13 cellular contexts compared by ENCODE assay signal in the genomic region with DNA sequence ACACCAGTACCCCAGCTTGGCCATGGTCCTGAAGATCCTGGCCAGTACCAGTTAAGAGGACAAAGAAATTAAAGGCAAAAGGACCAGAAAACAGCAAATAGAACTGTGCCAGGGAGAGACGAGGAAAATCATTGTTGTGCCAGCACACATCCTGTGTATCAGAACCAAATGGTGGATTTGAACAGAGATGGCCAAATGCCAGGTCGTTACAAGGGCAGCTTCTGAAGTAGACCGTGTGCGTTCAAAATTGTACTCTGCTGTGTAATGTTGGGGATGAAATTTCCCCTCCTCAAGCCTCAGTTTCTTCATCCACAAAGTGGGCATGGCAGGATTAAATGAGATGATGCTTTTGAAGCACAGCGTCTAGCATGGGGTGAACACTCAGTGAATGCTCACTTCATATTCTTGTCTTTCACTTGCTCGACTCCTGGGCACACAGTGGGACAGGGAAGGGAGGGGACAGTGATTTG. TPM values are rescaled to one million over a fixed set of nuclear protein-coding genes. Genes with fewer than 3 reads are reported as not detected.
DNase-seq lines count a peak whose midpoint lies in the region; ATAC-seq and TF ChIP-seq lines count a peak whose summit lies in the region.
"Had no signal": no experiment of that assay in that cellular context is flagged by ENCODE, and none has a peak within 500 bp of the region (broad histone marks: within the 10 kb centered on the region; RNA-seq: fewer than 3 reads in every experiment).

No MANE protein-coding gene starts in this region.

- H3K36me3 Mint-ChIP-seq in dendritic cell treated with granulocyte-macrophage colony-stimulating factor and Interleukin-4, amounts not matched to agents 40 ng/mL and 50 ng/mL, for 4 days (ENCODE audit: low read depth): peaks cover 24% of the 10 kb centered on the region
- no peaks in the 10 kb centered on the region for H3K36me3 Mint-ChIP-seq in activated T-helper 2 cell treated with anti-CD3 and anti-CD28 coated beads, Interferon-gamma antibody, Interleukin-2, Interleukin-4, amounts not matched to agents 10 μg/mL and 5 μg/mL and 100 μg/mL, durations not matched to agents 14 hours and 24 hours and 36 hours (ENCODE audit: low read depth)
- H3K36me3 Mint-ChIP-seq: activated naive CD8-positive, alpha-beta T cell treated with anti-CD3 and anti-CD28 coated beads, Interleukin-2, amount 10 ng/mL, durations not matched to agents 7 days and 5 days; mesothelial cell of epicardium had no signal

- no peak overlapping the region for H3K9ac ChIP-seq in mucosa of rectum (ENCODE audit: low read depth in 1 of 2, low read length in 2 of 2)

- peaks cover 0 to 14% of the 10 kb centered on the region in 2 donors for H3K4me1 ChIP-seq in right atrium auricular region
- H3K4me1 ChIP-seq in mucosa of rectum (ENCODE audit: control insufficient read depth in 2 of 2, insufficient read depth in 2 of 2, low read length in 2 of 2): peaks cover 0 to 5% of the 10 kb centered on the region in 2 donors
- H3K4me1 ChIP-seq in vagina: peaks cover 28% of the 10 kb centered on the region

- H3K4me3 ChIP-seq in right atrium auricular region (no peak overlapping the region), mucosa of rectum (ENCODE audit: low read length in 2 of 2) (no peak overlapping the region), vagina (no peak overlapping the region)
- H3K4me3 ChIP-seq: SK-N-MC had no signal

- H3K27me3 ChIP-seq in right atrium auricular region (no peaks in the 10 kb centered on the region), mucosa of rectum (ENCODE audit: control insufficient read depth in 2 of 2, insufficient read depth in 2 of 2, low read length in 2 of 2) (no peaks in the 10 kb centered on the region), vagina (no peaks in the 10 kb centered on the region)

- H3K27ac Mint-ChIP-seq in dendritic cell treated with granulocyte-macrophage colony-stimulating factor and Interleukin-4, amounts not matched to agents 40 ng/mL and 50 ng/mL, for 4 days: peak overlapping the region; percentile 95
- no peak overlapping the region for H3K27ac Mint-ChIP-seq in activated T-helper 2 cell treated with anti-CD3 and anti-CD28 coated beads, Interferon-gamma antibody, Interleukin-2, Interleukin-4, amounts not matched to agents 10 μg/mL and 5 μg/mL and 100 μg/mL, durations not matched to agents 14 hours and 24 hours and 36 hours

- DNase-seq in right atrium auricular region (ENCODE audit: low spot score) (no peak), Right ventricle myocardium superior (no peak), vagina (ENCODE audit: extremely low spot score in 2 of 2) (no peak), cerebellar nuclear complex (lab: John Stamatoyannopoulos, UW) (no peak), middle frontal gyrus (ENCODE audit: extremely low spot score, low spot score) (no peak)
- no peak for DNase-seq in activated T-helper 2 cell treated with anti-CD3 and anti-CD28 coated beads, Interferon-gamma antibody, Interleukin-2, Interleukin-4, amounts not matched to agents 10 μg/mL and 5 μg/mL and 100 μg/mL, durations not matched to agents 14 hours and 24 hours and 36 hours (ENCODE audit: low spot score)
- DNase-seq: activated CD4-positive, alpha-beta T cell treated with anti-CD3 and anti-CD28 coated beads, Interleukin-2, amount 50 U/mL, for 1 hour; stimulated activated CD4-positive, alpha-beta T cell treated with anti-CD3 and anti-CD28 coated beads, Interleukin-2, amount 100 ng/mL, for 24 hours had no signal

- H3K27ac ChIP-seq in right atrium auricular region (peak overlapping the region; percentile 29 to 53), mucosa of rectum (ENCODE audit: low read depth in 2 of 2, low read length in 2 of 2) (peak overlapping the region; percentile 4 to 17), vagina (peak overlapping the region; percentile 77)
- H3K27ac ChIP-seq: SK-N-MC had no signal

- H3K9me3 Mint-ChIP-seq in dendritic cell treated with granulocyte-macrophage colony-stimulating factor and Interleukin-4, amounts not matched to agents 40 ng/mL and 50 ng/mL, for 4 days: no peaks in the 10 kb centered on the region
- H3K9me3 Mint-ChIP-seq in activated T-helper 2 cell treated with anti-CD3 and anti-CD28 coated beads, Interferon-gamma antibody, Interleukin-2, Interleukin-4, amounts not matched to agents 10 μg/mL and 5 μg/mL and 100 μg/mL, durations not matched to agents 14 hours and 24 hours and 36 hours: no peaks in the 10 kb centered on the region
- H3K9me3 Mint-ChIP-seq: activated naive CD8-positive, alpha-beta T cell treated with anti-CD3 and anti-CD28 coated beads, Interleukin-2, amount 10 ng/mL, durations not matched to agents 7 days and 5 days; mesothelial cell of epicardium had no signal

- TF ChIP-seq CTCF in right atrium auricular region (IDR thresholded peaks at IDR 0.05) (no peak), vagina (IDR thresholded peaks at IDR 0.05) (no peak)

- TF ChIP-seq POLR2A in vagina (IDR thresholded peaks at IDR 0.05): no peak

- no peak for ATAC-seq in Right ventricle myocardium superior (ENCODE audit: poor library complexity)

- peaks cover 71% of the 10 kb centered on the region for H3K4me1 Mint-ChIP-seq in dendritic cell treated with granulocyte-macrophage colony-stimulating factor and Interleukin-4, amounts not matched to agents 40 ng/mL and 50 ng/mL, for 4 days (ENCODE audit: low read depth)
- H3K4me1 Mint-ChIP-seq in activated T-helper 2 cell treated with anti-CD3 and anti-CD28 coated beads, Interferon-gamma antibody, Interleukin-2, Interleukin-4, amounts not matched to agents 10 μg/mL and 5 μg/mL and 100 μg/mL, durations not matched to agents 14 hours and 24 hours and 36 hours (ENCODE audit: low read depth): peaks cover 4% of the 10 kb centered on the region

- H3K36me3 ChIP-seq in right atrium auricular region: no peaks in the 10 kb centered on the region
- H3K36me3 ChIP-seq in mucosa of rectum (ENCODE audit: control insufficient read depth in 2 of 2, insufficient read depth in 2 of 2, low read length in 2 of 2): no peaks in the 10 kb centered on the region
- H3K36me3 ChIP-seq in vagina: no peaks in the 10 kb centered on the region

- H3K9me3 ChIP-seq in right atrium auricular region (no peaks in the 10 kb centered on the region), mucosa of rectum (ENCODE audit: control insufficient read depth in 2 of 2, low read length in 2 of 2) (no peaks in the 10 kb centered on the region), vagina (no peaks in the 10 kb centered on the region)

- H3K27me3 Mint-ChIP-seq in dendritic cell treated with granulocyte-macrophage colony-stimulating factor and Interleukin-4, amounts not matched to agents 40 ng/mL and 50 ng/mL, for 4 days: no peaks in the 10 kb centered on the region
- H3K27me3 Mint-ChIP-seq in activated T-helper 2 cell treated with anti-CD3 and anti-CD28 coated beads, Interferon-gamma antibody, Interleukin-2, Interleukin-4, amounts not matched to agents 10 μg/mL and 5 μg/mL and 100 μg/mL, durations not matched to agents 14 hours and 24 hours and 36 hours (ENCODE audit: low read depth): peaks cover 13% of the 10 kb centered on the region

- intact Hi-C loops in Right ventricle myocardium superior (cut with DNase I) (no loop called here), vagina (cut with DNase I) (no loop called here)
- intact Hi-C loops in dendritic cell treated with granulocyte-macrophage colony-stimulating factor and Interleukin-4, amounts not matched to agents 40 ng/mL and 50 ng/mL, for 4 days (cut with micrococcal nuclease): loop anchor here (1.0 kb wide), 1 partner anchor 16 kb away; no protein-coding TSS in a partner anchor
- intact Hi-C loops in activated T-helper 2 cell treated with anti-CD3 and anti-CD28 coated beads, Interferon-gamma antibody, Interleukin-2, Interleukin-4, amounts not matched to agents 10 μg/mL and 5 μg/mL and 100 μg/mL, durations not matched to agents 14 hours and 24 hours and 36 hours (cut with micrococcal nuclease): no loop called here

- H3K4me3 Mint-ChIP-seq in dendritic cell treated with granulocyte-macrophage colony-stimulating factor and Interleukin-4, amounts not matched to agents 40 ng/mL and 50 ng/mL, for 4 days: no peak overlapping the region
- H3K4me3 Mint-ChIP-seq in activated T-helper 2 cell treated with anti-CD3 and anti-CD28 coated beads, Interferon-gamma antibody, Interleukin-2, Interleukin-4, amounts not matched to agents 10 μg/mL and 5 μg/mL and 100 μg/mL, durations not matched to agents 14 hours and 24 hours and 36 hours (ENCODE audit: low read depth): no peak overlapping the region
- H3K4me3 Mint-ChIP-seq: mesothelial cell of epicardium had no signal

RNA-seq across cellular contexts. Expression of a gene that starts 43.1 kb away (rescaled TPM):
- total RNA-seq in right atrium auricular region (100 to 1,000 TPM in 1 of 2 donors, 10 to 100 TPM in 1; 51.0 to 114 TPM), Right ventricle myocardium superior (68.4 TPM), vagina (110 TPM)
- total RNA-seq in activated T-helper 2 cell treated with anti-CD3 and anti-CD28 coated beads, Interferon-gamma antibody, Interleukin-2, Interleukin-4, amounts not matched to agents 10 μg/mL and 5 μg/mL and 100 μg/mL, durations not matched to agents 14 hours and 24 hours and 36 hours: 47.1 and 53.8 TPM in 2 replicates

Comparison
In these comparisons a context has a peak if more than half of its experiments do, and no peak if none do; other contexts are left out.
1. H3K27ac ChIP-seq: peak in every context shown above with its lines; median percentile 77 in vagina; 41 in right atrium auricular region; 10 in mucosa of rectum.